In the genomic region with DNA sequence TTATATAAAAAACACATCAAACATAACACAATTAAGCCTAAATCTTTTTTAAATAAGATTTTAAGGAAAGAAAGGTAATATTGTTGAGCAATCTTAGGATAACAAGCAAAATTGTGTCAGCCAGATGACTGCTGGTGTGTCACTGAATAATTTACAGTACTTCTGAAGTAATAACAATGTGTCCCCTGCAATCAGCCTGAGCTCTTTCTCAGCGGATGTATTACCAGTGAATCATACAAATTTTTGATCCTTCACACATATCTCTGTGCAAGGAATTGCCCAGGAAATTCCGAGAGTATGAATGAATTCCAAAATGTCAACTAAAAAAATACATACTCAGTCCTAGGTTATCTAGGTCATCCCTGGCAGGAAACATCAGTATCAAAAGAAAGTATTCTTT, we compare ENCODE assay signal across 15 cellular contexts.
DNase-seq lines count a peak whose midpoint lies in the region; ATAC-seq and TF ChIP-seq lines count a peak whose summit lies in the region.
"Had no signal": no experiment of that assay in that cellular context is flagged by ENCODE, and none has a peak within 500 bp of the region (broad histone marks: within the 10 kb centered on the region; RNA-seq: fewer than 3 reads in every experiment).

No MANE protein-coding gene starts in this region.

- ATAC-seq in GM19397 (IDR thresholded peaks at IDR 0.05; ENCODE audit: unreplicated experiment), result no peak
- no peak for ATAC-seq in WTC11
- ATAC-seq: lower lobe of right lung had no signal

- H3K36me3 ChIP-seq in SJSA1, result no peaks in the 10 kb centered on the region
- H3K36me3 ChIP-seq: heart left ventricle, lower lobe of right lung, vagina had no signal

- DNase-seq in GM04504 (ENCODE audit: low read depth) (peak; percentile 66), SJSA1 (ENCODE audit: low read depth in 1 of 2, low spot score in 2 of 2) (peak; percentile 69 to 82), fibroblast of peridontal ligament (ENCODE audit: extremely low read depth) (peak; percentile 92), skeletal muscle cell (ENCODE audit: low read depth) (peak; percentile 71), WTC11 (ENCODE audit: low spot score) (no peak), RPMI8226 (no peak)
- no peak for DNase-seq in activated T-helper 2 cell treated with anti-CD3 and anti-CD28 coated beads, Interferon-gamma antibody, Interleukin-2, Interleukin-4, amounts not matched to agents 10 μg/mL and 5 μg/mL and 100 μg/mL, durations not matched to agents 14 hours and 24 hours and 36 hours (ENCODE audit: low spot score)
- DNase-seq: activated T-cell treated with anti-CD3 and anti-CD28 coated beads, Interleukin-2, amount 50 U/mL, for 24 hours; central memory CD4-positive, alpha-beta T cell; heart left ventricle; lower lobe of right lung; NCI-H187 treated with DMSO at 0.1 percent for 48 hours had no signal

- no peak overlapping the region for H3K4me3 Mint-ChIP-seq in WTC11
- H3K4me3 Mint-ChIP-seq in activated T-helper 2 cell treated with anti-CD3 and anti-CD28 coated beads, Interferon-gamma antibody, Interleukin-2, Interleukin-4, amounts not matched to agents 10 μg/mL and 5 μg/mL and 100 μg/mL, durations not matched to agents 14 hours and 24 hours and 36 hours (ENCODE audit: low read depth), result no peak overlapping the region
- H3K4me3 Mint-ChIP-seq: activated T-cell treated with anti-CD3 and anti-CD28 coated beads, Interleukin-2, amount 50 U/mL, for 24 hours; IgD-negative memory B cell had no signal

- TF ChIP-seq CTCF in WTC11 (IDR thresholded peaks at IDR 0.05), result no peak

- intact Hi-C loops in activated T-helper 2 cell treated with anti-CD3 and anti-CD28 coated beads, Interferon-gamma antibody, Interleukin-2, Interleukin-4, amounts not matched to agents 10 μg/mL and 5 μg/mL and 100 μg/mL, durations not matched to agents 14 hours and 24 hours and 36 hours (cut with micrococcal nuclease), result no loop called here

- no peak overlapping the region for H3K27ac Mint-ChIP-seq in WTC11
- H3K27ac Mint-ChIP-seq in activated T-helper 2 cell treated with anti-CD3 and anti-CD28 coated beads, Interferon-gamma antibody, Interleukin-2, Interleukin-4, amounts not matched to agents 10 μg/mL and 5 μg/mL and 100 μg/mL, durations not matched to agents 14 hours and 24 hours and 36 hours, result no peak overlapping the region
- H3K27ac Mint-ChIP-seq: activated T-cell treated with anti-CD3 and anti-CD28 coated beads, Interleukin-2, amount 50 U/mL, for 24 hours; IgD-negative memory B cell had no signal

- H3K27ac ChIP-seq in SJSA1, result peak overlapping the region; percentile 80
- H3K27ac ChIP-seq: heart left ventricle, lower lobe of right lung, vagina had no signal

- no peak overlapping the region for H3K4me3 ChIP-seq in SJSA1
- no peak overlapping the region for H3K4me3 ChIP-seq in skeletal muscle cell (ENCODE audit: low read depth, low read length)
- H3K4me3 ChIP-seq: heart left ventricle, lower lobe of right lung, vagina had no signal

- H3K9me3 ChIP-seq in SJSA1 (replicated peaks), result no peaks in the 10 kb centered on the region
- H3K9me3 ChIP-seq: heart left ventricle, lower lobe of right lung, vagina had no signal

- CTCF ChIA-PET in WTC11 (lab: Charles Lee), result no interaction called here

- H3K4me1 Mint-ChIP-seq in WTC11, result peaks cover 2% of the 10 kb centered on the region; the same call in 1 of the 2 replicates
- no peaks in the 10 kb centered on the region for H3K4me1 Mint-ChIP-seq in activated T-helper 2 cell treated with anti-CD3 and anti-CD28 coated beads, Interferon-gamma antibody, Interleukin-2, Interleukin-4, amounts not matched to agents 10 μg/mL and 5 μg/mL and 100 μg/mL, durations not matched to agents 14 hours and 24 hours and 36 hours (ENCODE audit: low read depth)

- POLR2A ChIA-PET in WTC11 (lab: Charles Lee), result no interaction called here

- no peaks in the 10 kb centered on the region for H3K27me3 ChIP-seq in SJSA1 (replicated peaks)
- H3K27me3 ChIP-seq: heart left ventricle, vagina had no signal

- no peaks in the 10 kb centered on the region for H3K36me3 Mint-ChIP-seq in WTC11
- no peaks in the 10 kb centered on the region for H3K36me3 Mint-ChIP-seq in activated T-helper 2 cell treated with anti-CD3 and anti-CD28 coated beads, Interferon-gamma antibody, Interleukin-2, Interleukin-4, amounts not matched to agents 10 μg/mL and 5 μg/mL and 100 μg/mL, durations not matched to agents 14 hours and 24 hours and 36 hours (ENCODE audit: low read depth)
- H3K36me3 Mint-ChIP-seq: IgD-negative memory B cell had no signal

- H3K4me1 ChIP-seq in SJSA1 (replicated peaks), result peaks cover 23% of the 10 kb centered on the region
- H3K4me1 ChIP-seq: heart left ventricle, lower lobe of right lung, vagina had no signal

- no peaks in the 10 kb centered on the region for H3K27me3 Mint-ChIP-seq in WTC11 (ENCODE audit: low read depth)
- no peaks in the 10 kb centered on the region for H3K27me3 Mint-ChIP-seq in activated T-helper 2 cell treated with anti-CD3 and anti-CD28 coated beads, Interferon-gamma antibody, Interleukin-2, Interleukin-4, amounts not matched to agents 10 μg/mL and 5 μg/mL and 100 μg/mL, durations not matched to agents 14 hours and 24 hours and 36 hours (ENCODE audit: low read depth)
- H3K27me3 Mint-ChIP-seq: activated T-cell treated with anti-CD3 and anti-CD28 coated beads, Interleukin-2, amount 50 U/mL, for 24 hours had no signal

- no peaks in the 10 kb centered on the region for H3K9me3 Mint-ChIP-seq in WTC11
- no peaks in the 10 kb centered on the region for H3K9me3 Mint-ChIP-seq in activated T-helper 2 cell treated with anti-CD3 and anti-CD28 coated beads, Interferon-gamma antibody, Interleukin-2, Interleukin-4, amounts not matched to agents 10 μg/mL and 5 μg/mL and 100 μg/mL, durations not matched to agents 14 hours and 24 hours and 36 hours
- H3K9me3 Mint-ChIP-seq: activated T-cell treated with anti-CD3 and anti-CD28 coated beads, Interleukin-2, amount 50 U/mL, for 24 hours had no signal

TF ChIP-seq in WTC11, 78 proteins besides CTCF, POLR2A, EP300 and RAD21:
- TF ChIP-seq FOXK1 (CRISPR knock-in tag; IDR thresholded peaks at IDR 0.05), result no peak
- no peak for TF ChIP-seq CREB1 (CRISPR knock-in tag; IDR thresholded peaks at IDR 0.05)
- TF ChIP-seq ERG (CRISPR knock-in tag; IDR thresholded peaks at IDR 0.05), result no peak
- no peak for TF ChIP-seq CREM (CRISPR knock-in tag; IDR thresholded peaks at IDR 0.05)

Comparison
In these comparisons a context has a peak if more than half of its experiments do, and no peak if none do; other contexts are left out.
1. DNase-seq: peak in GM04504 (single experiment), SJSA1 (2 of 2), fibroblast of peridontal ligament (single experiment) and skeletal muscle cell (single experiment); none in WTC11 (single experiment), activated T-helper 2 cell treated with anti-CD3 and anti-CD28 coated beads, Interferon-gamma antibody, Interleukin-2, Interleukin-4, amounts not matched to agents 10 μg/mL and 5 μg/mL and 100 μg/mL, durations not matched to agents 14 hours and 24 hours and 36 hours (single experiment) and RPMI8226 (single experiment).